In the genomic region with DNA sequence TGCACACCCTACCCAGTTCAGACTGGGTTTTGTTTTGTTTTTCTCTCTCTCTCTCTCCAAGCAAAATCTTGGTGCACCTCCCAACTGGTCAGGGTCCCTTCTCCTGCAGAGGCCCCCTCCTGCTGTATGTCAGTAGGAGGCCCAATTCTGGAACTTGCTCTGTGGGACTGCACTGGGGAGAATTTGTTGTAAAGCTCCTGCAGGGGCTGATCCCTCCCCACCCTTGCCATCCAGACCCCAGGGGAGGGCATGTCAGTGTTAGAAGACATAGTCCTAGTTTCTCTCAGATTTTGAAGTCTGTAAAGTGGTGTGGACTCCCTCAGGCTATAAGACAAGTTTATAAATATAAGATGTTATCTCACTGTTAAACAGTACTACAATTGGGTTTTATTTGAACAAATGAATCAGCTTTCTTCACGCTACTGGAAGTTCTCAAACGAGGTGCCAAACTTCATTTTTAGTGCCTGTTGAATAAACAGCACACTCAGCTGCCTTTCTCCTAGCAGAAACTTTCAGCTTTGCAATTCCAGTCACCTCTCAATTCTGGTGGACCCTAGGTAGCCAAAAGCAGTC, we compare ENCODE assay signal across 21 cellular contexts.
DNase-seq lines count a peak whose midpoint lies in the region; ATAC-seq, FAIRE-seq and TF ChIP-seq lines count a peak whose summit lies in the region.
"Had no signal": no experiment of that assay in that cellular context is flagged by ENCODE, and none has a peak within 500 bp of the region (broad histone marks: within the 10 kb centered on the region; RNA-seq: fewer than 3 reads in every experiment).

No MANE protein-coding gene starts in this region.

- TF ChIP-seq POLR2A in A549 (IDR thresholded peaks at IDR 0.05; ENCODE audit: low read length): no peak

- TF ChIP-seq EP300 in A549 (IDR thresholded peaks at IDR 0.05): no peak

- H3K27me3 Mint-ChIP-seq in mesothelial cell of epicardium (ENCODE audit: low read depth): peaks cover 17% of the 10 kb centered on the region
- H3K27me3 Mint-ChIP-seq in activated CD8-positive, alpha-beta memory T cell treated with anti-CD3 and anti-CD28 coated beads, Interleukin-2, amount 10 ng/mL, durations not matched to agents 7 days and 5 days: peaks cover 14% of the 10 kb centered on the region

- H3K9me3 ChIP-seq in A549: no peaks in the 10 kb centered on the region

- CTCF ChIA-PET in A549 (lab: Yijun Ruan, JAX): no interaction called here
- CTCF ChIA-PET in activated CD8-positive, alpha-beta memory T cell treated with anti-CD3 and anti-CD28 coated beads, Interleukin-2, amount 10 ng/mL, durations not matched to agents 7 days and 5 days (lab: Charles Lee): no interaction called here

- H3K36me3 Mint-ChIP-seq in mesothelial cell of epicardium: no peaks in the 10 kb centered on the region
- no peaks in the 10 kb centered on the region for H3K36me3 Mint-ChIP-seq in activated CD8-positive, alpha-beta memory T cell treated with anti-CD3 and anti-CD28 coated beads, Interleukin-2, amount 10 ng/mL, durations not matched to agents 7 days and 5 days
- H3K36me3 Mint-ChIP-seq: CD14-positive monocyte; CD4-positive, alpha-beta memory T cell; IgD-negative memory B cell had no signal

- no peaks in the 10 kb centered on the region for H3K4me1 Mint-ChIP-seq in mesothelial cell of epicardium
- no peaks in the 10 kb centered on the region for H3K4me1 Mint-ChIP-seq in activated CD8-positive, alpha-beta memory T cell treated with anti-CD3 and anti-CD28 coated beads, Interleukin-2, amount 10 ng/mL, durations not matched to agents 7 days and 5 days
- H3K4me1 Mint-ChIP-seq: CD14-positive monocyte; CD4-positive, alpha-beta memory T cell; IgD-negative memory B cell had no signal

- H3K4me1 ChIP-seq in A549: no peaks in the 10 kb centered on the region

- H3K27ac ChIP-seq in A549 (no peak overlapping the region), epithelial cell of prostate (no peak overlapping the region)

- FAIRE-seq in A549 (lab: Jason Lieb, UNC): no peak
- FAIRE-seq: A204.1, GM12892, GM18507, HTR-8/SVneo had no signal

- H3K9me3 Mint-ChIP-seq in mesothelial cell of epicardium: peaks cover 21% of the 10 kb centered on the region
- H3K9me3 Mint-ChIP-seq in activated CD8-positive, alpha-beta memory T cell treated with anti-CD3 and anti-CD28 coated beads, Interleukin-2, amount 10 ng/mL, durations not matched to agents 7 days and 5 days (ENCODE audit: low read depth): no peaks in the 10 kb centered on the region

- DNase-seq in A549 (ENCODE audit: low read depth in 1 of 2, low spot score in 1 of 2) (no peak), LNCaP clone FGC (ENCODE audit: low read depth) (peak; percentile 58), epithelial cell of prostate (ENCODE audit: low read depth, low spot score) (peak; percentile 0), renal cortical epithelial cell (ENCODE audit: low read depth) (peak; percentile 0), mesothelial cell of epicardium (ENCODE audit: low spot score in 2 of 2, unreplicated experiment in 2 of 2) (no peak)
- DNase-seq in activated CD8-positive, alpha-beta memory T cell treated with anti-CD3 and anti-CD28 coated beads, Interleukin-2, amount 10 ng/mL, durations not matched to agents 7 days and 5 days: no peak
- DNase-seq: AML-193; CD4-positive, alpha-beta memory T cell; DMS153; DMS79; GDM1; GOT3; H7 had no signal

- no peak overlapping the region for H3K27ac Mint-ChIP-seq in mesothelial cell of epicardium
- H3K27ac Mint-ChIP-seq in activated CD8-positive, alpha-beta memory T cell treated with anti-CD3 and anti-CD28 coated beads, Interleukin-2, amount 10 ng/mL, durations not matched to agents 7 days and 5 days: no peak overlapping the region
- H3K27ac Mint-ChIP-seq: CD14-positive monocyte; CD4-positive, alpha-beta memory T cell; IgD-negative memory B cell had no signal

- no peak for TF ChIP-seq RAD21 in A549 (conservative IDR thresholded peaks at IDR 0.05 in 1 of 2, IDR thresholded peaks at IDR 0.05 in 1 of 2)

- no peak overlapping the region for H3K4me3 Mint-ChIP-seq in mesothelial cell of epicardium
- no peak overlapping the region for H3K4me3 Mint-ChIP-seq in activated CD8-positive, alpha-beta memory T cell treated with anti-CD3 and anti-CD28 coated beads, Interleukin-2, amount 10 ng/mL, durations not matched to agents 7 days and 5 days
- H3K4me3 Mint-ChIP-seq: CD14-positive monocyte; CD4-positive, alpha-beta memory T cell; IgD-negative memory B cell had no signal

- ATAC-seq in A549 (no peak), GM21717 (IDR thresholded peaks at IDR 0.05; ENCODE audit: unreplicated experiment) (no peak)
- no peak for ATAC-seq in activated CD8-positive, alpha-beta memory T cell treated with anti-CD3 and anti-CD28 coated beads, Interleukin-2, amount 10 ng/mL, durations not matched to agents 7 days and 5 days
- ATAC-seq: HCT116 had no signal

- TF ChIP-seq CTCF in A549 (IDR thresholded peaks at IDR 0.05) (no peak), LNCaP clone FGC (IDR thresholded peaks at IDR 0.05; ENCODE audit: control insufficient read depth, extremely low read depth, insufficient read depth) (no peak), mesothelial cell of epicardium (IDR thresholded peaks at IDR 0.05; ENCODE audit: unreplicated experiment) (no peak)

- WGBS in A549 (ENCODE audit: missing lambda C conversion rate): 15% methylated on average over 2 of the region's 2 CpGs

- no peak overlapping the region for H3K4me2 ChIP-seq in A549

- POLR2A ChIA-PET in A549 (lab: Yijun Ruan, JAX): no interaction called here

- H3K4me3 ChIP-seq in A549 (no peak overlapping the region), LNCaP clone FGC (ENCODE audit: low read depth, low read length) (no peak overlapping the region)

TF ChIP-seq in A549, 52 proteins besides CTCF, POLR2A, EP300 and RAD21:
- TF ChIP-seq GATA3 (IDR thresholded peaks at IDR 0.05; ENCODE audit: borderline replicate concordance): peak; percentile 42; the same call in 1 of the 2 replicates
- TF ChIP-seq SREBF2 (IDR thresholded peaks at IDR 0.05): no peak

Comparison
In these comparisons a context has a peak if more than half of its experiments do, and no peak if none do; other contexts are left out.
1. DNase-seq: peak in LNCaP clone FGC (single experiment), epithelial cell of prostate (single experiment) and renal cortical epithelial cell (single experiment); none in A549 (0 of 2), mesothelial cell of epicardium (0 of 2) and activated CD8-positive, alpha-beta memory T cell treated with anti-CD3 and anti-CD28 coated beads, Interleukin-2, amount 10 ng/mL, durations not matched to agents 7 days and 5 days (single experiment).